In the genomic region with DNA sequence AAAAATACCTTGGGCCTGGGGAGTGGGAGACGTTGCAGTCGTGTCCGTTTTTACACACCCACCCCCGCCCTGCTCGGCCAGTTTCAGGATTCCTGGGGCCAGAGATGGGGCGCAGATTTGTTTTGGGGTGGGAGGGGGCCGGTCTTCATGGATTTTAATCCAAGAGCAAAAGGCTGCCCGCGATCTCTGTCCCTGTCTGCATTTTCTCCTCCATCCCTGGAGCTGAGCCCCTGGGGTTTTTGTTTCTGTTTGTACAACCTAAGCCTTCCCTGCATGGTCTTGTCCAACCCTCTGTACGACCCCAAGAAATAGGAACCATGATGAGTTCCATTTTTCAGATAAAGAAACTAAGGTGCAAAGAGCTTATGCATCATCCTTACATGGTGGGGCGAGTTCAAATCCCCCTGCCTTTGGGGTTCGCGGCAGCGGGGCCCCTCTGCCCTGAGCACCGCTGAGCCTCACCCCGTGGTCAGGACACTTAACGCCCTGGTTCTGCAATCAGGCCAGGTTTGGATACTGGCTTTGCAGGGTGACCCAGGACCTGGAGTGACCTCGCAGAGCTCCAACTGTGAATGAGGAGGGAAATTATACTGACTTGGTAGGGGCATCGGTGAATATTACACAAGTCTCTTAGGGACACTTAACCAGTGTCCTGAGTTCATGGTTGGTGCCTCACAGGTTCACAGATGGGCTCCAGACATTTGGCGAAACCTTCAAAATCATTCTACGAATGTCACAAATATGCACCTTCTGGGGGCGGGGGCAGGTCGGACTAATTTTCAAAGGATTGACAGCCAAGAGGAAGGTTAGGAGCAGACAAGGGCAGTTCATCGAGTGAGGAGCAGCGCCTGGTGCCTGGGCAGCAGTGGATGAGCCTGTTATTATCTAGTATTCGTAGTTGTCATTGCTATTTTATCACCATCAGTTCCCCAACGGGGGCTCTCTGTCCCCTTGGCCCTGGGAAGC, we compare ENCODE assay signal across 12 cellular contexts. TPM values are rescaled to one million over a fixed set of nuclear protein-coding genes. Genes with fewer than 3 reads are reported as not detected.
DNase-seq lines count a peak whose midpoint lies in the region; ATAC-seq, FAIRE-seq and TF ChIP-seq lines count a peak whose summit lies in the region.
"Had no signal": no experiment of that assay in that cellular context is flagged by ENCODE, and none has a peak within 500 bp of the region (broad histone marks: within the 10 kb centered on the region; RNA-seq: fewer than 3 reads in every experiment).

No MANE protein-coding gene starts in this region.

- TF ChIP-seq POLR2A in A549 (IDR thresholded peaks at IDR 0.05; ENCODE audit: low read length) (no peak), esophagus squamous epithelium (IDR thresholded peaks at IDR 0.05) (no peak), GM18505 (IDR thresholded peaks at IDR 0.05; ENCODE audit: borderline replicate concordance, extremely low read depth, insufficient read depth, insufficient read length) (no peak)

- DNase-seq in A549 (ENCODE audit: low read depth in 1 of 2, low spot score in 1 of 2) (no peak), H7 (peak; percentile 49), esophagus squamous epithelium (lab: John Stamatoyannopoulos, UW) (no peak), nephron progenitor cell (no peak), CD14-positive monocyte (ENCODE audit: low spot score) (no peak), NCI-H2227 treated with DMSO at 0.1 percent for 48 hours (lab: John Stamatoyannopoulos, UW) (no peak), NCI-H2171 treated with DMSO at 0.1 percent for 48 hours (lab: John Stamatoyannopoulos, UW) (no peak)
- DNase-seq: activated CD8-positive, alpha-beta memory T cell treated with anti-CD3 and anti-CD28 coated beads, Interleukin-2, amount 50 U/mL, for 48 hours; Caco-2; hypothalamus had no signal

- TF ChIP-seq RAD21 in A549 (conservative IDR thresholded peaks at IDR 0.05 in 1 of 2, IDR thresholded peaks at IDR 0.05 in 1 of 2) = no peak

- H3K4me1 ChIP-seq in A549 (peaks cover 19% of the 10 kb centered on the region), esophagus squamous epithelium (peaks cover 19 to 65% (median 29%) of the 10 kb centered on the region in 3 donors)

- TF ChIP-seq CTCF in A549 (IDR thresholded peaks at IDR 0.05) = no peak
- no peak for TF ChIP-seq CTCF in esophagus squamous epithelium (IDR thresholded peaks at IDR 0.05)
- no peak for TF ChIP-seq CTCF in nephron progenitor cell (IDR thresholded peaks at IDR 0.05)
- no peak for TF ChIP-seq CTCF in CD14-positive monocyte (IDR thresholded peaks at IDR 0.05)

- peak overlapping the region; percentile 13 for H3K4me3 Mint-ChIP-seq in nephron progenitor cell
- peak overlapping the region in 1 of 2 donors; percentile 81 for H3K4me3 Mint-ChIP-seq in CD14-positive monocyte

- no peak overlapping the region for H3K27ac Mint-ChIP-seq in nephron progenitor cell
- peak overlapping the region in 2 of 7 donors; percentile 15 to 24 for H3K27ac Mint-ChIP-seq in CD14-positive monocyte

- H3K4me2 ChIP-seq in A549 = peak overlapping the region; percentile 67

- no peaks in the 10 kb centered on the region for H3K36me3 ChIP-seq in H7 (replicated peaks; ENCODE audit: control insufficient read depth, insufficient read depth, low read length)
- H3K36me3 ChIP-seq in esophagus squamous epithelium = no peaks in the 10 kb centered on the region

- WGBS in A549 (ENCODE audit: missing lambda C conversion rate) = 12% methylated on average over 26 of the region's 27 CpGs
- WGBS in esophagus squamous epithelium, 2 donors = 17 to 43% methylated on average over 10 to 13 of the region's 27 CpGs

- no peak for FAIRE-seq in A549 (lab: Jason Lieb, UNC)

- CTCF ChIA-PET in A549 (lab: Yijun Ruan, JAX) = interaction anchor here (2.1 kb wide), 1 partner anchor 12 kb away, joined by 12 read pairs; no protein-coding TSS in a partner anchor

- H3K36me3 Mint-ChIP-seq in nephron progenitor cell (ENCODE audit: low read depth) = no peaks in the 10 kb centered on the region
- peaks cover 0 to 13% of the 10 kb centered on the region in 2 donors for H3K36me3 Mint-ChIP-seq in CD14-positive monocyte

- peaks cover 95% of the 10 kb centered on the region for H3K27me3 Mint-ChIP-seq in nephron progenitor cell (ENCODE audit: low read depth, poor library complexity)
- peaks cover 83 to 99% (median 91%) of the 10 kb centered on the region in 3 donors for H3K27me3 Mint-ChIP-seq in CD14-positive monocyte (ENCODE audit: low read depth in 3 of 3)

- POLR2A ChIA-PET in A549 (lab: Yijun Ruan, JAX) = no interaction called here

- ATAC-seq in A549 = no peak
- ATAC-seq in GM18505 (IDR thresholded peaks at IDR 0.05; ENCODE audit: unreplicated experiment) = no peak

- H3K27ac ChIP-seq in A549 (no peak overlapping the region), esophagus squamous epithelium (peak overlapping the region; percentile 83 to 95 (median 94))

- H3K9me3 Mint-ChIP-seq in nephron progenitor cell = no peaks in the 10 kb centered on the region
- H3K9me3 Mint-ChIP-seq in CD14-positive monocyte = peaks cover 0 to 28% (median 7%) of the 10 kb centered on the region in 7 donors

- H3K4me3 ChIP-seq in A549 (peak overlapping the region; percentile 26; the same call in 1 of the 3 replicates), H7 (ENCODE audit: insufficient read depth, low read depth, low read length) (no peak overlapping the region), esophagus squamous epithelium (peak overlapping the region in 3 of 4 donors; percentile 63 to 69 (median 64))

- peaks cover 28% of the 10 kb centered on the region for H3K4me1 Mint-ChIP-seq in nephron progenitor cell
- H3K4me1 Mint-ChIP-seq in CD14-positive monocyte = peaks cover 20% of the 10 kb centered on the region

- intact Hi-C loops in esophagus squamous epithelium (cut with DNase I) (loop anchor here (5.0 kb wide), 1 partner anchor 164 kb away; no protein-coding TSS in a partner anchor), CD14-positive monocyte (cut with micrococcal nuclease) (no loop called here)

- H3K27me3 ChIP-seq in H7 (ENCODE audit: control insufficient read depth, insufficient read depth, low read length) = peaks cover 98% of the 10 kb centered on the region
- peaks cover 4 to 100% (median 26%) of the 10 kb centered on the region in 4 donors for H3K27me3 ChIP-seq in esophagus squamous epithelium

- H3K9me3 ChIP-seq in A549 (no peaks in the 10 kb centered on the region), esophagus squamous epithelium (no peaks in the 10 kb centered on the region)
- H3K9me3 ChIP-seq: Caco-2 had no signal

- no peak for TF ChIP-seq EP300 in A549 (IDR thresholded peaks at IDR 0.05)

TF ChIP-seq in A549, 52 proteins besides CTCF, POLR2A, EP300 and RAD21 (continues in another document):
- no peak for TF ChIP-seq JUN (IDR thresholded peaks at IDR 0.05)
- TF ChIP-seq, protein P1, sequence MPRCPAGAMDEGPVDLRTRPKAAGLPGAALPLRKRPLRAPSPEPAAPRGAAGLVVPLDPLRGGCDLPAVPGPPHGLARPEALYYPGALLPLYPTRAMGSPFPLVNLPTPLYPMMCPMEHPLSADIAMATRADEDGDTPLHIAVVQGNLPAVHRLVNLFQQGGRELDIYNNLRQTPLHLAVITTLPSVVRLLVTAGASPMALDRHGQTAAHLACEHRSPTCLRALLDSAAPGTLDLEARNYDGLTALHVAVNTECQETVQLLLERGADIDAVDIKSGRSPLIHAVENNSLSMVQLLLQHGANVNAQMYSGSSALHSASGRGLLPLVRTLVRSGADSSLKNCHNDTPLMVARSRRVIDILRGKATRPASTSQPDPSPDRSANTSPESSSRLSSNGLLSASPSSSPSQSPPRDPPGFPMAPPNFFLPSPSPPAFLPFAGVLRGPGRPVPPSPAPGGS (IDR thresholded peaks at IDR 0.05) = no peak
- TF ChIP-seq JUNB (IDR thresholded peaks at IDR 0.05) = no peak
- no peak for TF ChIP-seq FOXS1 (CRISPR knock-in tag; IDR thresholded peaks at IDR 0.05)
- no peak for TF ChIP-seq NPAS2 (CRISPR knock-in tag; IDR thresholded peaks at IDR 0.05; ENCODE audit: borderline replicate concordance)
- no peak for TF ChIP-seq HOXB13 (CRISPR knock-in tag; IDR thresholded peaks at IDR 0.05; ENCODE audit: low read depth)
- no peak for TF ChIP-seq HOXB5 (CRISPR knock-in tag; IDR thresholded peaks at IDR 0.05)
- no peak for TF ChIP-seq KDM1A (IDR thresholded peaks at IDR 0.05; ENCODE audit: low read depth)
- TF ChIP-seq ZNF302 (CRISPR knock-in tag; IDR thresholded peaks at IDR 0.05) = no peak
- TF ChIP-seq CBX2 (IDR thresholded peaks at IDR 0.05; ENCODE audit: borderline replicate concordance, low read depth) = no peak
- no peak for TF ChIP-seq ESRRA (IDR thresholded peaks at IDR 0.05; ENCODE audit: borderline replicate concordance, low read length)
- TF ChIP-seq, protein P2, sequence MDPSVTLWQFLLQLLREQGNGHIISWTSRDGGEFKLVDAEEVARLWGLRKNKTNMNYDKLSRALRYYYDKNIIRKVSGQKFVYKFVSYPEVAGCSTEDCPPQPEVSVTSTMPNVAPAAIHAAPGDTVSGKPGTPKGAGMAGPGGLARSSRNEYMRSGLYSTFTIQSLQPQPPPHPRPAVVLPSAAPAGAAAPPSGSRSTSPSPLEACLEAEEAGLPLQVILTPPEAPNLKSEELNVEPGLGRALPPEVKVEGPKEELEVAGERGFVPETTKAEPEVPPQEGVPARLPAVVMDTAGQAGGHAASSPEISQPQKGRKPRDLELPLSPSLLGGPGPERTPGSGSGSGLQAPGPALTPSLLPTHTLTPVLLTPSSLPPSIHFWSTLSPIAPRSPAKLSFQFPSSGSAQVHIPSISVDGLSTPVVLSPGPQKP (IDR thresholded peaks at IDR 0.05; ENCODE audit: low read depth, low read length) = no peak
- no peak for TF ChIP-seq FOSB (CRISPR knock-in tag; IDR thresholded peaks at IDR 0.05)
- TF ChIP-seq SMC3 (IDR thresholded peaks at IDR 0.05) = no peak

RNA-seq across cellular contexts. Expression of gene FOXF1, which starts 4.1 kb away (rescaled TPM):
- polyA plus RNA-seq in A549 (2011; rRNA removed) = not detected in 2 replicates
- not detected in 2 replicates for polyA plus RNA-seq in A549 (2012; cell fraction: cytosol; rRNA removed)
- not detected in 2 replicates for polyA plus RNA-seq in A549 (2012; cell fraction: nucleus; rRNA removed)
- polyA plus RNA-seq in A549 (2017; fragmentation: RNase III; extraction: RNeasy Plus Mini Kit Qiagen cat#74134 plus additional on column Dnase treatment) = not detected in 3 replicates
- polyA minus RNA-seq in A549 (2011; rRNA and poly(A)+ RNA removed) = not detected in 2 replicates
- total RNA-seq in H7 (2014; rRNA removed; shearing (Covaris generic)) = not detected in 2 replicates
- 1 to 10 TPM in 3 of 4 donors, under 1 TPM in 1; 0.76 to 8.6 (median 3.0) TPM for total RNA-seq in esophagus squamous epithelium
- polyA plus RNA-seq in CD14-positive monocyte = not detected
- total RNA-seq: T-helper 2 cell treated with Interferon-gamma antibody and Interleukin-4, amounts not matched to agents 100 ng/mL and 5 ng/mL, for 36 hours had no signal

RNA-seq across cellular contexts. Expression of gene MTHFSD, which starts 48.9 kb away (rescaled TPM):
- 14.9 and 16.9 TPM in 2 replicates for polyA plus RNA-seq in A549 (2011; rRNA removed)
- polyA plus RNA-seq in A549 (2012; cell fraction: cytosol; rRNA removed) = 8.6 and 10.3 TPM in 2 replicates
- 27.4 and 28.9 TPM in 2 replicates for polyA plus RNA-seq in A549 (2012; cell fraction: nucleus; rRNA removed)
- polyA plus RNA-seq in A549 (2017; fragmentation: RNase III; extraction: RNeasy Plus Mini Kit Qiagen cat#74134 plus additional on column Dnase treatment) = 12.8 to 13.1 TPM (median 12.9 TPM) in 3 replicates
- polyA minus RNA-seq in A549 (2011; rRNA and poly(A)+ RNA removed) = 29.8 and 32.2 TPM in 2 replicates
- total RNA-seq in H7 (2014; rRNA removed; shearing (Covaris generic)) = 15.3 and 19.5 TPM in 2 replicates
- total RNA-seq in esophagus squamous epithelium = 10 to 100 TPM; 10.7 to 17.7 (median 14.8) TPM
- polyA plus RNA-seq in CD14-positive monocyte = 10 to 100 TPM in 1 of 2 donors, 1 to 10 TPM in 1; 7.2 to 11.7 TPM

Comparison
In these comparisons a context has a peak if more than half of its experiments do, and no peak if none do; other contexts are left out.
1. H3K27ac ChIP-seq: peak in esophagus squamous epithelium (4 of 4); none in A549 (0 of 2).